26 cellular contexts compared by ENCODE assay signal in genomic region chr10:126738001-126738400, GRCh38.
"Had no signal": no experiment of that assay in that cellular context is flagged by ENCODE, and none has a peak within 500 bp of the region (broad histone marks: within the 10 kb centered on the region; RNA-seq: fewer than 3 reads in every experiment).

No MANE protein-coding gene starts in this region.

- H3K4me1 Mint-ChIP-seq: mesothelial cell of epicardium; naive thymus-derived CD4-positive, alpha-beta T cell; stimulated activated effector memory CD8-positive, alpha-beta T cell treated with anti-CD3 and anti-CD28 coated beads, Interleukin-12 subunit alpha, Interleukin-12 subunit beta, amount 100 ng/mL, for 72 hours had no signal

- H3K4me3 Mint-ChIP-seq: mesothelial cell of epicardium; naive thymus-derived CD4-positive, alpha-beta T cell; natural killer cell treated with Interleukin-12 subunit alpha and Interleukin-12 subunit beta and Interleukin-15 and Interleukin-18, amount 100 ng/mL, for 72 hours; stimulated activated effector memory CD8-positive, alpha-beta T cell treated with anti-CD3 and anti-CD28 coated beads, Interleukin-12 subunit alpha, Interleukin-12 subunit beta, amount 100 ng/mL, for 72 hours; stimulated activated naive CD8-positive, alpha-beta T cell treated with anti-CD3 and anti-CD28 coated beads, Interleukin-15, Interleukin-2, amounts not matched to agents 100 ng/mL and 50 ng/mL, for 24 hours had no signal

- H3K27ac ChIP-seq: lower lobe of right lung, ovary, right atrium auricular region, right lobe of liver, skin epidermis, suprapubic skin, thoracic aorta, tibial artery, upper lobe of right lung had no signal

- H3K4me1 ChIP-seq: lower lobe of right lung, right atrium auricular region, tibial artery had no signal

- H3K27ac Mint-ChIP-seq: mesothelial cell of epicardium; naive thymus-derived CD4-positive, alpha-beta T cell; natural killer cell treated with Interleukin-12 subunit alpha and Interleukin-12 subunit beta and Interleukin-15 and Interleukin-18, amount 100 ng/mL, for 72 hours; progenitor cell of endocrine pancreas; stimulated activated effector memory CD8-positive, alpha-beta T cell treated with anti-CD3 and anti-CD28 coated beads, Interleukin-12 subunit alpha, Interleukin-12 subunit beta, amount 100 ng/mL, for 72 hours; stimulated activated naive CD8-positive, alpha-beta T cell treated with anti-CD3 and anti-CD28 coated beads, Interleukin-15, Interleukin-2, amounts not matched to agents 100 ng/mL and 50 ng/mL, for 24 hours had no signal

- DNase-seq: hippocampal formation; kidney glomerular epithelial cell; left cardiac atrium; lower lobe of right lung; mammary epithelial cell; mesendoderm; naive thymus-derived CD4-positive, alpha-beta T cell; ovary; right lobe of liver; stimulated activated CD4-positive, alpha-beta T cell treated with anti-CD3 and anti-CD28 coated beads, Interleukin-12 subunit alpha, Interleukin-12 subunit beta, amount 100 ng/mL, for 4 hours; stimulated activated CD4-positive, alpha-beta T cell treated with anti-CD3 and anti-CD28 coated beads, Interleukin-15, amount 100 ng/mL, for 24 hours; stimulated activated CD4-positive, alpha-beta T cell treated with anti-CD3 and anti-CD28 coated beads, Interleukin-4, amount 100 ng/mL, for 24 hours; stimulated activated naive CD4-positive, alpha-beta T cell; tibial artery; trophoblast cell; upper lobe of right lung had no signal

- H3K9me3 ChIP-seq: lower lobe of right lung, ovary, right atrium auricular region, right lobe of liver, suprapubic skin, thoracic aorta, tibial artery, upper lobe of right lung had no signal

- ATAC-seq: left cardiac atrium; left lobe of liver; lower lobe of right lung; naive thymus-derived CD4-positive, alpha-beta T cell; natural killer cell treated with Interleukin-12 subunit alpha and Interleukin-12 subunit beta and Interleukin-15 and Interleukin-18, amount 100 ng/mL, for 72 hours; right lobe of liver; stimulated activated effector memory CD8-positive, alpha-beta T cell treated with anti-CD3 and anti-CD28 coated beads, Interleukin-12 subunit alpha, Interleukin-12 subunit beta, amount 100 ng/mL, for 72 hours; upper lobe of right lung had no signal

- H3K36me3 ChIP-seq: lower lobe of right lung, ovary, right atrium auricular region, right lobe of liver, suprapubic skin, thoracic aorta, tibial artery, upper lobe of right lung had no signal

- H3K27me3 ChIP-seq: ovary, right atrium auricular region, tibial artery, upper lobe of right lung had no signal

- H3K36me3 Mint-ChIP-seq: mesothelial cell of epicardium; naive thymus-derived CD4-positive, alpha-beta T cell; natural killer cell treated with Interleukin-12 subunit alpha and Interleukin-12 subunit beta and Interleukin-15 and Interleukin-18, amount 100 ng/mL, for 72 hours; stimulated activated effector memory CD8-positive, alpha-beta T cell treated with anti-CD3 and anti-CD28 coated beads, Interleukin-12 subunit alpha, Interleukin-12 subunit beta, amount 100 ng/mL, for 72 hours had no signal

- H3K27me3 Mint-ChIP-seq: natural killer cell treated with Interleukin-12 subunit alpha and Interleukin-12 subunit beta and Interleukin-15 and Interleukin-18, amount 100 ng/mL, for 72 hours; stimulated activated naive CD8-positive, alpha-beta T cell treated with anti-CD3 and anti-CD28 coated beads, Interleukin-15, Interleukin-2, amounts not matched to agents 100 ng/mL and 50 ng/mL, for 24 hours had no signal

- H3K4me3 ChIP-seq: lower lobe of right lung, ovary, right atrium auricular region, right lobe of liver, skin epidermis, suprapubic skin, thoracic aorta, tibial artery, upper lobe of right lung had no signal

- H3K9me3 Mint-ChIP-seq: mesothelial cell of epicardium; natural killer cell treated with Interleukin-12 subunit alpha and Interleukin-12 subunit beta and Interleukin-15 and Interleukin-18, amount 100 ng/mL, for 72 hours; stimulated activated effector memory CD8-positive, alpha-beta T cell treated with anti-CD3 and anti-CD28 coated beads, Interleukin-12 subunit alpha, Interleukin-12 subunit beta, amount 100 ng/mL, for 72 hours; stimulated activated naive CD8-positive, alpha-beta T cell treated with anti-CD3 and anti-CD28 coated beads, Interleukin-15, Interleukin-2, amounts not matched to agents 100 ng/mL and 50 ng/mL, for 24 hours had no signal
